ENCODE assay signal across 15 cellular contexts in genomic region chr4:142563682-142564291, GRCh38.
DNase-seq lines count a peak whose midpoint lies in the region; ATAC-seq, FAIRE-seq and TF ChIP-seq lines count a peak whose summit lies in the region.
"Had no signal": no experiment of that assay in that cellular context is flagged by ENCODE, and none has a peak within 500 bp of the region (broad histone marks: within the 10 kb centered on the region; RNA-seq: fewer than 3 reads in every experiment).

No MANE protein-coding gene starts in this region.

- no peak for ATAC-seq in stimulated activated naive CD8-positive, alpha-beta T cell treated with anti-CD3 and anti-CD28 coated beads, Interleukin-15, Interleukin-2, amounts not matched to agents 100 U/mL and 50 U/mL, for 24 hours
- no peak for ATAC-seq in HG03139 (IDR thresholded peaks at IDR 0.05; ENCODE audit: unreplicated experiment)
- ATAC-seq: activated CD8-positive, alpha-beta T cell treated with anti-CD3 and anti-CD28 coated beads, Interleukin-2, amount 10 ng/mL, durations not matched to agents 7 days and 5 days; natural killer cell; SK-N-SH treated with all-trans-retinoic acid at 6 μM for 48 hours had no signal

- no peak for TF ChIP-seq POLR2A in esophagus squamous epithelium (IDR thresholded peaks at IDR 0.05)

- H3K4me1 Mint-ChIP-seq in stimulated activated naive CD8-positive, alpha-beta T cell treated with anti-CD3 and anti-CD28 coated beads, Interleukin-15, Interleukin-2, amounts not matched to agents 100 ng/mL and 50 ng/mL, for 24 hours (ENCODE audit: low read depth), result peaks cover 39% of the 10 kb centered on the region
- H3K4me1 Mint-ChIP-seq: B cell, natural killer cell had no signal

- no peak overlapping the region for H3K4me3 ChIP-seq in epithelial cell of esophagus (ENCODE audit: low read length)
- no peak overlapping the region for H3K4me3 ChIP-seq in esophagus squamous epithelium
- H3K4me3 ChIP-seq: sigmoid colon had no signal

- FAIRE-seq in urothelium cell line (lab: Jason Lieb, UNC), result no peak

- no peak overlapping the region for H3K27ac ChIP-seq in esophagus squamous epithelium
- H3K27ac ChIP-seq: sigmoid colon had no signal

- H3K27me3 Mint-ChIP-seq in stimulated activated naive CD8-positive, alpha-beta T cell treated with anti-CD3 and anti-CD28 coated beads, Interleukin-15, Interleukin-2, amounts not matched to agents 100 ng/mL and 50 ng/mL, for 24 hours, result no peaks in the 10 kb centered on the region
- H3K27me3 Mint-ChIP-seq: B cell had no signal

- no peaks in the 10 kb centered on the region for H3K9me3 Mint-ChIP-seq in stimulated activated naive CD8-positive, alpha-beta T cell treated with anti-CD3 and anti-CD28 coated beads, Interleukin-15, Interleukin-2, amounts not matched to agents 100 ng/mL and 50 ng/mL, for 24 hours

- no peak overlapping the region for H3K4me3 Mint-ChIP-seq in stimulated activated naive CD8-positive, alpha-beta T cell treated with anti-CD3 and anti-CD28 coated beads, Interleukin-15, Interleukin-2, amounts not matched to agents 100 ng/mL and 50 ng/mL, for 24 hours
- H3K4me3 Mint-ChIP-seq: activated CD8-positive, alpha-beta T cell treated with anti-CD3 and anti-CD28 coated beads, Interleukin-2, amount 10 ng/mL, durations not matched to agents 7 days and 5 days; B cell; natural killer cell had no signal

- peak overlapping the region; percentile 11 for H3K27ac Mint-ChIP-seq in stimulated activated naive CD8-positive, alpha-beta T cell treated with anti-CD3 and anti-CD28 coated beads, Interleukin-15, Interleukin-2, amounts not matched to agents 100 ng/mL and 50 ng/mL, for 24 hours
- H3K27ac Mint-ChIP-seq: activated CD8-positive, alpha-beta T cell treated with anti-CD3 and anti-CD28 coated beads, Interleukin-2, amount 10 ng/mL, durations not matched to agents 7 days and 5 days; B cell; natural killer cell had no signal

- H3K4me1 ChIP-seq in esophagus squamous epithelium, result peaks cover 0 to 19% (median 0%) of the 10 kb centered on the region in 3 donors

- DNase-seq in stimulated activated naive CD8-positive, alpha-beta T cell treated with anti-CD3 and anti-CD28 coated beads, Interleukin-15, Interleukin-2, amounts not matched to agents 100 U/mL and 50 U/mL, for 24 hours, result no peak
- DNase-seq in NCI-H226, result peak; percentile 10
- peak; percentile 81 for DNase-seq in epithelial cell of esophagus (ENCODE audit: low read depth)
- peak; percentile 23 for DNase-seq in urothelium cell line (ENCODE audit: low spot score)
- no peak for DNase-seq in Ammon's horn (ENCODE audit: low spot score)
- no peak for DNase-seq in esophagus squamous epithelium (lab: John Stamatoyannopoulos, UW)
- DNase-seq: activated CD8-positive, alpha-beta T cell treated with anti-CD3 and anti-CD28 coated beads, Interleukin-2, amount 10 ng/mL, durations not matched to agents 7 days and 5 days; erythroblast; natural killer cell; NCI-H69; sigmoid colon had no signal

- TF ChIP-seq CTCF in epithelial cell of esophagus (IDR thresholded peaks at IDR 0.05; ENCODE audit: insufficient read depth, low read depth, low read length, missing control alignments) (no peak), esophagus squamous epithelium (IDR thresholded peaks at IDR 0.05) (no peak)

- no peaks in the 10 kb centered on the region for H3K36me3 Mint-ChIP-seq in stimulated activated naive CD8-positive, alpha-beta T cell treated with anti-CD3 and anti-CD28 coated beads, Interleukin-15, Interleukin-2, amounts not matched to agents 100 ng/mL and 50 ng/mL, for 24 hours (ENCODE audit: low read depth)
- H3K36me3 Mint-ChIP-seq: natural killer cell had no signal

- WGBS in esophagus squamous epithelium, 2 donors, result 70 to 86% methylated on average over 6 of the region's 6 CpGs

- no peaks in the 10 kb centered on the region for H3K9me3 ChIP-seq in esophagus squamous epithelium
- H3K9me3 ChIP-seq: sigmoid colon had no signal

- no peaks in the 10 kb centered on the region for H3K27me3 ChIP-seq in esophagus squamous epithelium
- H3K27me3 ChIP-seq: sigmoid colon had no signal

- no peaks in the 10 kb centered on the region for H3K36me3 ChIP-seq in esophagus squamous epithelium
- H3K36me3 ChIP-seq: sigmoid colon had no signal

- intact Hi-C loops in esophagus squamous epithelium (cut with DNase I), result no loop called here

Comparison
In these comparisons a context has a peak if more than half of its experiments do, and no peak if none do; other contexts are left out.
1. DNase-seq: peak in NCI-H226 (single experiment), epithelial cell of esophagus (single experiment) and urothelium cell line (single experiment); none in stimulated activated naive CD8-positive, alpha-beta T cell treated with anti-CD3 and anti-CD28 coated beads, Interleukin-15, Interleukin-2, amounts not matched to agents 100 U/mL and 50 U/mL, for 24 hours (single experiment), Ammon's horn (single experiment) and esophagus squamous epithelium (single experiment).